ENCODE assay signal across 8 cellular contexts in the genomic region with DNA sequence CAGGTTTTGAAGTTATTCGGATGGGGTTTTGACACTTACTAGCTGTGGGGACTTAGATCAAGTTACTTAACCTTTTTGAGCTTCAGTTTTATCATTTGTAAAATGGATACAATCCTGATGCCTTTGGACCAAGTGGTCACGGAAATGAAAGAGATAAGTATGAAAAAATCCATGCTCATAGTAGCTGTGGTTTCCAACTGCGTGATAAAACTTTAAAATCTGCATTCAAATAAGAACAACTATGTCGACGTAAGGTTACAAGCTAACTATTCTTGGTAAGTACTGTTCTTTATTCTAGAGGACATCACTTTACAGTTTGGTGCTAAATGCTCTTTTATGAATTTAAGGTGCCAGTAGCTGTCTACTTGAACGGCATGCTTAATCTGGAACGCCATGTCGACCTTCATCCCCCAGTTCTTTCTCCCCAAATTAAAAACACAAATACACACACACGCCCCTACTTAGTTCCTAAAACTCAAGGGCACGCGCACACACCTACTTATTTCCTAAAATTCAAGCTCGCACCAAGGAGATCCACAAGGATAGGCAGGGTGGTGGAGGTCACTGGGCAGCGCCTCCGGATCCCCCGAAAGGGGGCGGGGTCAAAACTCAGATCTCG. TPM values are rescaled to one million over a fixed set of nuclear protein-coding genes. Genes with fewer than 3 reads are reported as not detected.
DNase-seq lines count a peak whose midpoint lies in the region; ATAC-seq, FAIRE-seq and TF ChIP-seq lines count a peak whose summit lies in the region.

No MANE protein-coding gene starts in this region.

- peak overlapping the region; percentile 78 to 97; a peak in 3 of 4 replicates for H3K27ac ChIP-seq in SK-N-SH (ENCODE audit: low read depth in 2 of 2, low read length in 1 of 2)
- H3K27ac ChIP-seq in suprapubic skin, result peak overlapping the region; percentile 100

- H4K20me1 ChIP-seq in SK-N-SH (ENCODE audit: insufficient read depth), result 0 out of 2 replicates have a peak, but pooled peaks cover 3% of the 10 kb centered on the region

- H2AFZ ChIP-seq in SK-N-SH (ENCODE audit: low read depth), result peak overlapping the region; percentile 30; the same call in 1 of the 2 replicates

- H3K9me3 ChIP-seq in SK-N-SH (no peaks in the 10 kb centered on the region), suprapubic skin (no peaks in the 10 kb centered on the region)

- peak overlapping the region; percentile 68 to 95 for H3K4me3 ChIP-seq in SK-N-SH (ENCODE audit: low read depth in 2 of 2, low read length in 1 of 2)
- H3K4me3 ChIP-seq in suprapubic skin, result peak overlapping the region; percentile 86

- POLR2A ChIA-PET in SK-N-SH (lab: Yijun Ruan, JAX), result interaction anchor here (0.6 to 2.5 kb wide), 15 partner anchors 10 to 289 kb away, joined by 3 to 30 read pairs (median 5); a partner anchor contains a TSS

- TF ChIP-seq CTCF in SK-N-SH (IDR thresholded peaks at IDR 0.05), result no peak
- no peak for TF ChIP-seq CTCF in suprapubic skin (IDR thresholded peaks at IDR 0.05)

- ATAC-seq in SK-N-SH treated with all-trans-retinoic acid at 6 μM for 48 hours, result no peak
- no peak for ATAC-seq in activated naive CD8-positive, alpha-beta T cell treated with anti-CD3 and anti-CD28 coated beads, Interleukin-2, amount 50 U/mL, for 24 hours
- ATAC-seq in GM21619 (IDR thresholded peaks at IDR 0.05; ENCODE audit: unreplicated experiment), result no peak
- no peak for ATAC-seq in GM18519 (IDR thresholded peaks at IDR 0.05; ENCODE audit: low FRiP score, unreplicated experiment)

- peak overlapping the region; percentile 99 for H3K27ac Mint-ChIP-seq in activated naive CD8-positive, alpha-beta T cell treated with anti-CD3 and anti-CD28 coated beads, Interleukin-2, amount 50 U/mL, for 24 hours

- CTCF ChIA-PET in SK-N-SH (lab: Yijun Ruan, JAX), result interaction anchor here (0.6 to 2.3 kb wide), 9 partner anchors 11 to 262 kb away, joined by 3 to 12 read pairs (median 3); a partner anchor contains a TSS

- DNase-seq in SK-N-SH (no peak), suprapubic skin (ENCODE audit: low spot score in 2 of 2) (no peak), NCI-H774 (lab: John Stamatoyannopoulos, UW) (no peak)
- DNase-seq in activated naive CD8-positive, alpha-beta T cell treated with anti-CD3 and anti-CD28 coated beads, Interleukin-2, amount 50 U/mL, for 24 hours, result no peak

- H3K27me3 ChIP-seq in SK-N-SH (ENCODE audit: insufficient read depth) (no peaks in the 10 kb centered on the region), suprapubic skin (no peaks in the 10 kb centered on the region)

- TF ChIP-seq EP300 in SK-N-SH (IDR thresholded peaks at IDR 0.05; ENCODE audit: borderline replicate concordance in 1 of 2, low read depth in 1 of 2, low read length in 1 of 2), result no peak
- no peak for TF ChIP-seq EP300 in suprapubic skin (IDR thresholded peaks at IDR 0.05)

- H3K36me3 ChIP-seq in SK-N-SH (replicated peaks in 1 of 2; ENCODE audit: control insufficient read depth in 1 of 2, insufficient read depth in 2 of 2, low read length in 1 of 2), result peaks cover 7 to 10% of the 10 kb centered on the region in 2 experiments
- H3K36me3 ChIP-seq in suprapubic skin, result no peaks in the 10 kb centered on the region

- H3K79me2 ChIP-seq in SK-N-SH (ENCODE audit: insufficient read depth), result peaks cover 68% of the 10 kb centered on the region

- H3K9me3 Mint-ChIP-seq in activated naive CD8-positive, alpha-beta T cell treated with anti-CD3 and anti-CD28 coated beads, Interleukin-2, amount 50 U/mL, for 24 hours, result no peaks in the 10 kb centered on the region

- peak overlapping the region; percentile 100 for H3K4me3 Mint-ChIP-seq in activated naive CD8-positive, alpha-beta T cell treated with anti-CD3 and anti-CD28 coated beads, Interleukin-2, amount 50 U/mL, for 24 hours

- peaks cover 53% of the 10 kb centered on the region for H3K4me1 Mint-ChIP-seq in activated naive CD8-positive, alpha-beta T cell treated with anti-CD3 and anti-CD28 coated beads, Interleukin-2, amount 50 U/mL, for 24 hours

- no peaks in the 10 kb centered on the region for H3K27me3 Mint-ChIP-seq in activated naive CD8-positive, alpha-beta T cell treated with anti-CD3 and anti-CD28 coated beads, Interleukin-2, amount 50 U/mL, for 24 hours

- FAIRE-seq in islet of Langerhans (lab: Jason Lieb, UNC), result peak; percentile 60

- H3K9me2 ChIP-seq in SK-N-SH, result no peaks in the 10 kb centered on the region

- H3K4me2 ChIP-seq in SK-N-SH, result peak overlapping the region; percentile 85

- peaks cover 15 to 17% of the 10 kb centered on the region in 2 experiments; a peak in 3 of 4 replicates for H3K4me1 ChIP-seq in SK-N-SH (ENCODE audit: control insufficient read depth in 1 of 2, insufficient read depth in 2 of 2, low read depth in 1 of 2, low read length in 1 of 2)
- H3K4me1 ChIP-seq in suprapubic skin, result peaks cover 38% of the 10 kb centered on the region

- TF ChIP-seq RAD21 in SK-N-SH (IDR thresholded peaks at IDR 0.05; ENCODE audit: low read length), result no peak

- no peak for TF ChIP-seq POLR2A in suprapubic skin (IDR thresholded peaks at IDR 0.05)

- peaks cover 12% of the 10 kb centered on the region for H3F3A ChIP-seq in SK-N-SH (replicated peaks; ENCODE audit: insufficient read depth)

- peak overlapping the region; percentile 99 for H3K9ac ChIP-seq in SK-N-SH

- WGBS in SK-N-SH (ENCODE audit: low lambda C conversion rate), result 18% methylated on average over 17 of the region's 17 CpGs
- 11% methylated on average over 14 of the region's 17 CpGs for WGBS in suprapubic skin

- peaks cover 27% of the 10 kb centered on the region for H3K36me3 Mint-ChIP-seq in activated naive CD8-positive, alpha-beta T cell treated with anti-CD3 and anti-CD28 coated beads, Interleukin-2, amount 50 U/mL, for 24 hours (ENCODE audit: low read depth)

TF ChIP-seq in SK-N-SH, 30 proteins besides CTCF, POLR2A, EP300 and RAD21 (continues in another document):
- TF ChIP-seq MXI1 (IDR thresholded peaks at IDR 0.05; ENCODE audit: low read depth, low read length) (peak; percentile 33; the same call in 1 of the 2 replicates), SMC3 (IDR thresholded peaks at IDR 0.05; ENCODE audit: low read depth, low read length) (no peak), TEAD4 (IDR thresholded peaks at IDR 0.05; ENCODE audit: borderline replicate concordance, insufficient read depth) (no peak)
- TF ChIP-seq, protein P1, sequence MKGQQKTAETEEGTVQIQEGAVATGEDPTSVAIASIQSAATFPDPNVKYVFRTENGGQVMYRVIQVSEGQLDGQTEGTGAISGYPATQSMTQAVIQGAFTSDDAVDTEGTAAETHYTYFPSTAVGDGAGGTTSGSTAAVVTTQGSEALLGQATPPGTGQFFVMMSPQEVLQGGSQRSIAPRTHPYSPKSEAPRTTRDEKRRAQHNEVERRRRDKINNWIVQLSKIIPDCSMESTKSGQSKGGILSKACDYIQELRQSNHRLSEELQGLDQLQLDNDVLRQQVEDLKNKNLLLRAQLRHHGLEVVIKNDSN (IDR thresholded peaks at IDR 0.05; ENCODE audit: borderline replicate concordance, low read depth), result no peak
- TF ChIP-seq, protein P2, sequence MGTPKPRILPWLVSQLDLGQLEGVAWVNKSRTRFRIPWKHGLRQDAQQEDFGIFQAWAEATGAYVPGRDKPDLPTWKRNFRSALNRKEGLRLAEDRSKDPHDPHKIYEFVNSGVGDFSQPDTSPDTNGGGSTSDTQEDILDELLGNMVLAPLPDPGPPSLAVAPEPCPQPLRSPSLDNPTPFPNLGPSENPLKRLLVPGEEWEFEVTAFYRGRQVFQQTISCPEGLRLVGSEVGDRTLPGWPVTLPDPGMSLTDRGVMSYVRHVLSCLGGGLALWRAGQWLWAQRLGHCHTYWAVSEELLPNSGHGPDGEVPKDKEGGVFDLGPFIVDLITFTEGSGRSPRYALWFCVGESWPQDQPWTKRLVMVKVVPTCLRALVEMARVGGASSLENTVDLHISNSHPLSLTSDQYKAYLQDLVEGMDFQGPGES (IDR thresholded peaks at IDR 0.05; ENCODE audit: low read depth, low read length), result no peak

TF ChIP-seq in SK-N-SH treated with all-trans-retinoic acid at 6 μM for 48 hours, 23 proteins besides CTCF, POLR2A, EP300 and RAD21:
- TF ChIP-seq ISL1 (CRISPR knock-in tag; IDR thresholded peaks at IDR 0.05), result no peak
- no peak for TF ChIP-seq TCF4 (CRISPR knock-in tag; IDR thresholded peaks at IDR 0.05; ENCODE audit: borderline replicate concordance)
- TF ChIP-seq PPARA (CRISPR knock-in tag; IDR thresholded peaks at IDR 0.05; ENCODE audit: borderline replicate concordance), result no peak
- TF ChIP-seq ARNTL (CRISPR knock-in tag; IDR thresholded peaks at IDR 0.05; ENCODE audit: borderline replicate concordance, low read depth), result no peak
- TF ChIP-seq BACH2 (CRISPR knock-in tag; IDR thresholded peaks at IDR 0.05; ENCODE audit: borderline replicate concordance), result no peak
- TF ChIP-seq ZNF70 (CRISPR knock-in tag; IDR thresholded peaks at IDR 0.05), result no peak
- no peak for TF ChIP-seq ESRRG (CRISPR knock-in tag; IDR thresholded peaks at IDR 0.05)
- TF ChIP-seq RARB (CRISPR knock-in tag; IDR thresholded peaks at IDR 0.05), result no peak
- TF ChIP-seq ZFP30 (CRISPR knock-in tag; IDR thresholded peaks at IDR 0.05), result no peak

RNA-seq across cellular contexts. Expression of a gene that starts 0.5 kb away (rescaled TPM):
- 68.0 and 72.4 TPM in 2 replicates for polyA plus RNA-seq in SK-N-SH (2012; rRNA removed)
- polyA plus RNA-seq in SK-N-SH (2012; cell fraction: cytosol; rRNA removed), result 36.6 and 49.4 TPM in 2 replicates
- polyA plus RNA-seq in SK-N-SH (2012; cell fraction: nucleus; rRNA removed), result 62.5 and 88.2 TPM in 2 replicates
- 100 to 1,000 TPM in 1 of 4 donors, 10 to 100 TPM in 3; 62.9 to 111 (median 83.5) TPM for total RNA-seq in suprapubic skin

RNA-seq across cellular contexts. Expression of a gene that starts 25.5 kb away (rescaled TPM):
- polyA plus RNA-seq in SK-N-SH (2012; rRNA removed), result 1.9 and 2.9 TPM in 2 replicates
- 1.1 and 1.6 TPM in 2 replicates for polyA plus RNA-seq in SK-N-SH (2012; cell fraction: cytosol; rRNA removed)
- 3.5 and 4.9 TPM in 2 replicates for polyA plus RNA-seq in SK-N-SH (2012; cell fraction: nucleus; rRNA removed)
- total RNA-seq in suprapubic skin, result 1 to 10 TPM; 2.8 to 8.2 (median 4.8) TPM
